In genomic region chr14:96357216-96357615, GRCh38 we compare ENCODE assay signal across 33 cellular contexts. TPM values are rescaled to one million over a fixed set of nuclear protein-coding genes. Genes with fewer than 3 reads are reported as not detected.
DNase-seq lines count a peak whose midpoint lies in the region; ATAC-seq, FAIRE-seq and TF ChIP-seq lines count a peak whose summit lies in the region.
"Had no signal": no experiment of that assay in that cellular context is flagged by ENCODE, and none has a peak within 500 bp of the region (broad histone marks: within the 10 kb centered on the region; RNA-seq: fewer than 3 reads in every experiment).

No MANE protein-coding gene starts in this region.

- H3K4me1 ChIP-seq in HEK293 (ENCODE audit: control insufficient read depth, insufficient read depth, low read length) (peaks cover 14% of the 10 kb centered on the region), astrocyte (ENCODE audit: insufficient read depth, low read length) (peaks cover 8% of the 10 kb centered on the region), transverse colon (peaks cover 5 to 30% (median 16%) of the 10 kb centered on the region in 4 donors)

- H3K27me3 ChIP-seq in astrocyte (ENCODE audit: insufficient read depth, low read length) (no peaks in the 10 kb centered on the region), transverse colon (no peaks in the 10 kb centered on the region)
- H3K27me3 ChIP-seq: suprapubic skin had no signal

- peaks cover 61% of the 10 kb centered on the region for H4K20me1 ChIP-seq in astrocyte (ENCODE audit: insufficient read depth, low read length)

- no peaks in the 10 kb centered on the region for H3K9me3 ChIP-seq in HEK293 (ENCODE audit: control insufficient read depth, insufficient read depth, low read depth, low read length)
- no peaks in the 10 kb centered on the region for H3K9me3 ChIP-seq in astrocyte (ENCODE audit: insufficient read depth, low read depth, low read length)
- H3K9me3 ChIP-seq in transverse colon = no peaks in the 10 kb centered on the region
- H3K9me3 ChIP-seq: mucosa of descending colon, suprapubic skin had no signal

- no peak for TF ChIP-seq POLR2A in transverse colon (IDR thresholded peaks at IDR 0.05)

- no peak overlapping the region for H2AFZ ChIP-seq in astrocyte (ENCODE audit: low read depth, low read length)
- H2AFZ ChIP-seq: GM23248, parathyroid adenoma, PC-9 had no signal

- H3K4me3 Mint-ChIP-seq in activated CD4-positive, alpha-beta T cell treated with anti-CD3 and anti-CD28 coated beads for 36 hours = no peak overlapping the region
- H3K4me3 Mint-ChIP-seq in astrocyte (ENCODE audit: unreplicated experiment) = no peak overlapping the region
- H3K4me3 Mint-ChIP-seq in mesothelial cell of epicardium = no peak overlapping the region
- H3K4me3 Mint-ChIP-seq: activated CD8-positive, alpha-beta memory T cell treated with anti-CD3 and anti-CD28 coated beads, Interleukin-2, amount 10 ng/mL, durations not matched to agents 7 days and 5 days; CD4-positive, alpha-beta T cell; immature natural killer cell; nephron; stimulated activated naive B cell treated with anti-CD40 and anti-IgM and Interleukin-4, amounts not matched to agents 10 μg/mL and 1 μg/mL and 100 μg/mL, for 72 hours had no signal

- H3K4me2 ChIP-seq in astrocyte (ENCODE audit: low read length) = no peak overlapping the region
- H3K4me2 ChIP-seq: KMS-11, PC-9 had no signal

- POLR2A ChIA-PET in activated CD4-positive, alpha-beta T cell treated with anti-CD3 and anti-CD28 coated beads for 36 hours (lab: Charles Lee) = no interaction called here
- POLR2A ChIA-PET in HEK293 (lab: Yijun Ruan, JAX) = no interaction called here

- TF ChIP-seq CTCF in HEK293 (tag by site-specific recombination; IDR thresholded peaks at IDR 0.05) = no peak
- peak; percentile 11 for TF ChIP-seq CTCF in astrocyte (IDR thresholded peaks at IDR 0.05; ENCODE audit: insufficient read depth, low read depth, low read length)
- no peak for TF ChIP-seq CTCF in mesothelial cell of epicardium (IDR thresholded peaks at IDR 0.05; ENCODE audit: unreplicated experiment)
- no peak for TF ChIP-seq CTCF in transverse colon (IDR thresholded peaks at IDR 0.05)

- H3K27ac Mint-ChIP-seq in activated CD4-positive, alpha-beta T cell treated with anti-CD3 and anti-CD28 coated beads for 36 hours = no peak overlapping the region
- H3K27ac Mint-ChIP-seq in astrocyte (ENCODE audit: unreplicated experiment) (no peak overlapping the region), mesothelial cell of epicardium (peak overlapping the region; percentile 9)
- H3K27ac Mint-ChIP-seq: activated CD8-positive, alpha-beta memory T cell treated with anti-CD3 and anti-CD28 coated beads, Interleukin-2, amount 10 ng/mL, durations not matched to agents 7 days and 5 days; CD4-positive, alpha-beta T cell; nephron; stimulated activated naive B cell treated with anti-CD40 and anti-IgM and Interleukin-4, amounts not matched to agents 10 μg/mL and 1 μg/mL and 100 μg/mL, for 72 hours had no signal

- H3K4me1 Mint-ChIP-seq in activated CD4-positive, alpha-beta T cell treated with anti-CD3 and anti-CD28 coated beads for 36 hours = peaks cover 44% of the 10 kb centered on the region
- H3K4me1 Mint-ChIP-seq in astrocyte (ENCODE audit: low read depth, unreplicated experiment) = peaks cover 6% of the 10 kb centered on the region
- H3K4me1 Mint-ChIP-seq in mesothelial cell of epicardium = peaks cover 21% of the 10 kb centered on the region

- CTCF ChIA-PET in activated CD4-positive, alpha-beta T cell treated with anti-CD3 and anti-CD28 coated beads for 36 hours (lab: Charles Lee) = interaction anchor here (1.1 kb wide), 1 partner anchor 10 kb away, joined by 4 read pairs; no protein-coding TSS in a partner anchor
- CTCF ChIA-PET in HEK293 (lab: Yijun Ruan, JAX) = no interaction called here

- ATAC-seq in activated CD4-positive, alpha-beta T cell treated with anti-CD3 and anti-CD28 coated beads for 36 hours = no peak
- ATAC-seq in GM18498 (IDR thresholded peaks at IDR 0.05; ENCODE audit: unreplicated experiment) = no peak
- ATAC-seq: activated CD8-positive, alpha-beta memory T cell treated with anti-CD3 and anti-CD28 coated beads, Interleukin-2, amount 10 ng/mL, durations not matched to agents 7 days and 5 days; left cardiac atrium; mucosa of descending colon; Right ventricle myocardium inferior; stimulated activated naive B cell treated with anti-CD40 and anti-IgM and Interleukin-4, amounts not matched to agents 10 μg/mL and 1 μg/mL and 100 μg/mL, for 72 hours had no signal

- TF ChIP-seq EP300 in transverse colon (IDR thresholded peaks at IDR 0.05; ENCODE audit: low read depth) = no peak

- H3K4me3 ChIP-seq in HEK293 (ENCODE audit: low read depth, low read length) (no peak overlapping the region), astrocyte (ENCODE audit: insufficient read depth, low read depth, low read length) (no peak overlapping the region), transverse colon (no peak overlapping the region)
- H3K4me3 ChIP-seq: GM23248, mucosa of descending colon, PC-9, suprapubic skin had no signal

- WGBS in transverse colon (ENCODE audit: low coverage in 1 of 2), 2 donors = 86 to 94% methylated on average over 3 of the region's 3 CpGs

- no peaks in the 10 kb centered on the region for H3K27me3 Mint-ChIP-seq in activated CD4-positive, alpha-beta T cell treated with anti-CD3 and anti-CD28 coated beads for 36 hours
- no peaks in the 10 kb centered on the region for H3K27me3 Mint-ChIP-seq in astrocyte (ENCODE audit: low read depth, unreplicated experiment)
- H3K27me3 Mint-ChIP-seq in mesothelial cell of epicardium (ENCODE audit: low read depth) = no peaks in the 10 kb centered on the region
- H3K27me3 Mint-ChIP-seq: activated CD8-positive, alpha-beta memory T cell treated with anti-CD3 and anti-CD28 coated beads, Interleukin-2, amount 10 ng/mL, durations not matched to agents 7 days and 5 days; CD4-positive, alpha-beta T cell; stimulated activated naive B cell treated with anti-CD40 and anti-IgM and Interleukin-4, amounts not matched to agents 10 μg/mL and 1 μg/mL and 100 μg/mL, for 72 hours had no signal

- peak; percentile 13 for DNase-seq in activated CD4-positive, alpha-beta T cell treated with anti-CD3 and anti-CD28 coated beads for 36 hours
- no peak for DNase-seq in activated CD4-positive, alpha-beta T cell treated with anti-CD3 and anti-CD28 coated beads, Interleukin-2, amount 50 U/mL, for 4 hours
- DNase-seq in astrocyte (ENCODE audit: low read depth) = no peak
- DNase-seq in mesothelial cell of epicardium (ENCODE audit: low spot score in 2 of 2, unreplicated experiment in 2 of 2) = no peak
- DNase-seq in transverse colon = no peak
- DNase-seq in HPDE6-E6E7 (ENCODE audit: extremely low spot score) = no peak
- DNase-seq: activated CD4-positive, alpha-beta T cell treated with anti-CD3 and anti-CD28 coated beads for 4 hours; activated CD8-positive, alpha-beta memory T cell treated with anti-CD3 and anti-CD28 coated beads, Interleukin-2, amount 10 ng/mL, durations not matched to agents 7 days and 5 days; activated naive CD4-positive, alpha-beta T cell treated with anti-CD3 and anti-CD28 coated beads, Interleukin-2, amount 50 U/mL, for 16 hours; AML-193; amniotic stem cell; CD4-positive, alpha-beta T cell; DND-41; GF-D8; GM23248; immature natural killer cell; left cardiac atrium; mucosa of descending colon; NCI-H1417 treated with DMSO at 0.1 percent for 48 hours; NCI-H2029 treated with DMSO at 0.1 percent for 48 hours; NCI-H526; PC-9; small intestine; stimulated activated naive B cell treated with anti-CD40 and anti-IgM and Interleukin-4, amounts not matched to agents 10 μg/mL and 1 μg/mL and 100 μg/mL, for 72 hours had no signal

- peaks cover 19% of the 10 kb centered on the region for H3K36me3 Mint-ChIP-seq in activated CD4-positive, alpha-beta T cell treated with anti-CD3 and anti-CD28 coated beads for 36 hours (ENCODE audit: low read depth)
- H3K36me3 Mint-ChIP-seq in astrocyte (ENCODE audit: low read depth, unreplicated experiment) = peaks cover 2% of the 10 kb centered on the region
- no peaks in the 10 kb centered on the region for H3K36me3 Mint-ChIP-seq in mesothelial cell of epicardium

- H3K9ac ChIP-seq in astrocyte (ENCODE audit: low read length) = no peak overlapping the region
- H3K9ac ChIP-seq: GM23248, KMS-11, parathyroid adenoma had no signal

- H3K79me2 ChIP-seq in astrocyte (ENCODE audit: insufficient read depth, low read length) = peaks cover 78% of the 10 kb centered on the region

- H3K9me3 Mint-ChIP-seq in activated CD4-positive, alpha-beta T cell treated with anti-CD3 and anti-CD28 coated beads for 36 hours (ENCODE audit: low read depth) = no peaks in the 10 kb centered on the region
- H3K9me3 Mint-ChIP-seq in astrocyte (ENCODE audit: unreplicated experiment) (peaks cover 4% of the 10 kb centered on the region), mesothelial cell of epicardium (peaks cover 9% of the 10 kb centered on the region)
- H3K9me3 Mint-ChIP-seq: CD4-positive, alpha-beta T cell; immature natural killer cell; nephron; stimulated activated naive B cell treated with anti-CD40 and anti-IgM and Interleukin-4, amounts not matched to agents 10 μg/mL and 1 μg/mL and 100 μg/mL, for 72 hours had no signal

- in situ Hi-C loops in transverse colon (cut with MboI; ENCODE audit: low pct_ligation_motif_present in 1 of 4, low pct_unique_long_range_greater_than_20kb in 1 of 4, low sequenced_read_pairs in 3 of 4) = no loop called here

- intact Hi-C loops in activated CD4-positive, alpha-beta T cell treated with anti-CD3 and anti-CD28 coated beads for 36 hours (cut with DNase I, micrococcal nuclease) = no loop called here
- intact Hi-C loops in transverse colon (cut with DNase I; ENCODE audit: low total_unique reads) = no loop called here

- H3K36me3 ChIP-seq in HEK293 (ENCODE audit: control insufficient read depth in 2 of 2, insufficient read depth in 1 of 2, low read length in 2 of 2) = no peaks in the 10 kb centered on the region; a peak in 1 of 3 replicates
- H3K36me3 ChIP-seq in astrocyte (ENCODE audit: insufficient read depth, low read length) = no peaks in the 10 kb centered on the region
- no peaks in the 10 kb centered on the region for H3K36me3 ChIP-seq in transverse colon

- FAIRE-seq in astrocyte (lab: Jason Lieb, UNC) = no peak
- FAIRE-seq: A204.1, D721Med, small intestine had no signal

- no peak overlapping the region for H3K27ac ChIP-seq in HEK293 (ENCODE audit: extremely low read depth, low read depth, low read length)
- no peak overlapping the region for H3K27ac ChIP-seq in astrocyte (ENCODE audit: low read depth, low read length)
- no peak overlapping the region for H3K27ac ChIP-seq in transverse colon
- H3K27ac ChIP-seq: GM23248, KMS-11, parathyroid adenoma, PC-9, suprapubic skin had no signal

RNA-seq across cellular contexts. Expression of gene ATG2B, which starts 5.9 kb away (rescaled TPM):
- 10 to 100 TPM; 13.5 to 17.6 TPM for total RNA-seq in activated CD4-positive, alpha-beta T cell treated with anti-CD3 and anti-CD28 coated beads for 36 hours
- total RNA-seq in astrocyte (14.2 and 15.0 TPM in 2 replicates), mesothelial cell of epicardium (24.2 to 25.6 TPM (median 25.3 TPM) in 3 replicates), transverse colon (10 to 100 TPM; 30.7 to 47.5 (median 42.7) TPM)

RNA-seq across cellular contexts. Expression of gene GSKIP, which starts 6.1 kb away (rescaled TPM):
- total RNA-seq in activated CD4-positive, alpha-beta T cell treated with anti-CD3 and anti-CD28 coated beads for 36 hours = 10 to 100 TPM; 12.1 to 20.7 TPM
- 22.7 and 22.8 TPM in 2 replicates for total RNA-seq in astrocyte
- total RNA-seq in mesothelial cell of epicardium = 12.2 to 13.7 TPM (median 13.6 TPM) in 3 replicates
- total RNA-seq in transverse colon = 100 to 1,000 TPM in 1 of 4 donors, 10 to 100 TPM in 3; 41.0 to 151 (median 64.9) TPM

RNA-seq across cellular contexts. Expression of gene AK7, which starts 34.7 kb away (rescaled TPM):
- 1 to 10 TPM; 2.1 to 2.7 TPM for total RNA-seq in activated CD4-positive, alpha-beta T cell treated with anti-CD3 and anti-CD28 coated beads for 36 hours
- 0.60 and 1.0 TPM in 2 replicates for total RNA-seq in astrocyte
- total RNA-seq in mesothelial cell of epicardium = 1.9 to 2.6 TPM (median 2.2 TPM) in 3 replicates
- 1 to 10 TPM in 3 of 4 donors, under 1 TPM in 1; 0.40 to 5.6 (median 3.0) TPM for total RNA-seq in transverse colon
- total RNA-seq: CD4-positive, alpha-beta T cell; GM23248 had no signal
